Comparison of ENCODE assay signal across 1 cellular context in genomic region chr4:73405138-73405537, GRCh38.
TF ChIP-seq lines count a peak whose summit lies in the region.

No MANE protein-coding gene starts in this region.

TF ChIP-seq in HepG2, 621 proteins besides CTCF, POLR2A, EP300 and RAD21 (continued from another document):
- 0 out of 2 replicates have a peak, but pooled peaks have one; percentile 21 for TF ChIP-seq HMGXB3 (CRISPR knock-in tag; IDR thresholded peaks at IDR 0.05; ENCODE audit: borderline replicate concordance)
- TF ChIP-seq KDM5A (IDR thresholded peaks at IDR 0.05; ENCODE audit: borderline replicate concordance, low read length), result peak; percentile 44; the same call in 1 of the 2 replicates
- no peak for TF ChIP-seq CEBPZ (IDR thresholded peaks at IDR 0.05; ENCODE audit: low read length)
- no peak; the same call in 1 of the 2 replicates for TF ChIP-seq ZNF503 (CRISPR knock-in tag; IDR thresholded peaks at IDR 0.05)
